Comparison of ENCODE assay signal across 26 cellular contexts in the genomic region with DNA sequence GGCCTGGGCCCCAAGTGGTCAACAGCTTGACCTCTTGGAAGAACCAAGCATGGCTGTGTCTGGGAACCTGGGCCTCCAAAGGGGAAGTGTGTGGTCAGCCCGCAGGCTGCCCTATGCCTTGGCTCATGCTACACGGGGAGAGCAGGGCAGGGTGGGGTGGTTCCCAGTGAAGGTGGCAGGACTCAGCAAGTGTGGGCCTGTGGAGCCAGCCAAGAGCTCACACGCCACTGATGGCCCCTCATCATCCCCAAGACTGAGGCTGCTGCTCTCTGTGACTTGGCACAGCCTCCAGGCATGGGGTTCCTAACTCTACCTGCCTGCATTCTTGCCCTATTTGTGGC.
"Had no signal": no experiment of that assay in that cellular context is flagged by ENCODE, and none has a peak within 500 bp of the region (broad histone marks: within the 10 kb centered on the region; RNA-seq: fewer than 3 reads in every experiment).

No MANE protein-coding gene starts in this region.

- ATAC-seq: activated CD4-positive, CD25-positive, alpha-beta regulatory T cell treated with anti-CD3 and anti-CD28 coated beads, Interleukin-2, amount 50 U/mL, for 24 hours; body of pancreas; T-cell had no signal

- H3K36me3 ChIP-seq: cardiac muscle cell, WERI-Rb-1 had no signal

- DNase-seq: activated CD4-positive, alpha-beta memory T cell treated with anti-CD3 and anti-CD28 coated beads for 36 hours; activated CD4-positive, alpha-beta T cell treated with anti-CD3 and anti-CD28 coated beads for 48 hours; activated CD8-positive, alpha-beta memory T cell treated with anti-CD3 and anti-CD28 coated beads, Interleukin-2, amount 50 U/mL, for 4 hours; activated effector memory CD4-positive, alpha-beta T cell treated with anti-CD3 and anti-CD28 coated beads, Interleukin-2, amount 50 U/mL, for 16 hours; activated naive CD4-positive, alpha-beta T cell treated with anti-CD3 and anti-CD28 coated beads for 36 hours; activated naive CD8-positive, alpha-beta T cell treated with anti-CD3 and anti-CD28 coated beads for 36 hours; activated T-cell treated with anti-CD3 and anti-CD28 coated beads, Interleukin-2, amount 50 U/mL, for 1 hour; adrenal gland; body of pancreas; dorsolateral prefrontal cortex; foreskin fibroblast; islet precursor cell; left cardiac atrium; mammary epithelial cell; nucleus accumbens; stimulated activated CD4-positive, alpha-beta T cell treated with anti-CD3 and anti-CD28 coated beads, Interleukin-15, amount 100 ng/mL, for 24 hours; stimulated activated naive CD4-positive, alpha-beta T cell treated with Interleukin-2 at 50 U/mL for 16 hours; T-cell; testis; transverse colon; WERI-Rb-1 had no signal

- H3K4me1 ChIP-seq: body of pancreas, parathyroid adenoma, testis, transverse colon had no signal

- H3K79me2 ChIP-seq: parathyroid adenoma had no signal

- H3K4me3 ChIP-seq: adrenal gland, body of pancreas, cardiac muscle cell, coronary artery, dorsolateral prefrontal cortex, right atrium auricular region, testis, transverse colon had no signal

- H3K27ac ChIP-seq: adrenal gland, body of pancreas, cardiac muscle cell, coronary artery, dorsolateral prefrontal cortex, parathyroid adenoma, right atrium auricular region, testis, transverse colon, WERI-Rb-1 had no signal

- H3K9me3 ChIP-seq: adrenal gland, body of pancreas, right atrium auricular region, testis, transverse colon had no signal

- H3K27me3 ChIP-seq: adrenal gland, body of pancreas, cardiac muscle cell, dorsolateral prefrontal cortex, right atrium auricular region, testis, transverse colon had no signal

- H3K9ac ChIP-seq: parathyroid adenoma had no signal

- H2AFZ ChIP-seq: parathyroid adenoma had no signal
